Comparison of ENCODE assay signal across 10 cellular contexts in genomic region chr6:117229870-117230269, GRCh38. TPM values are rescaled to one million over a fixed set of nuclear protein-coding genes. Genes with fewer than 3 reads are reported as not detected.
"Had no signal": no experiment of that assay in that cellular context is flagged by ENCODE, and none has a peak within 500 bp of the region (broad histone marks: within the 10 kb centered on the region; RNA-seq: fewer than 3 reads in every experiment).

No MANE protein-coding gene starts in this region.

- ATAC-seq: GM23338, HCT116 had no signal

- H3K27ac ChIP-seq: GM23248 had no signal

- H3K9me3 Mint-ChIP-seq: GM23338 had no signal

- H3K9me3 ChIP-seq: HAP-1 had no signal

- H3K27ac Mint-ChIP-seq: GM23338, H9, HFFc6 had no signal

- H3K4me3 Mint-ChIP-seq: GM23338, H9, HFFc6 had no signal

- H3K4me1 Mint-ChIP-seq: GM23338, H9 had no signal

- DNase-seq: GM23248, GOT3, H7, H9, HCEC 1CT, HFFc6 had no signal

- H3K36me3 ChIP-seq: HAP-1 had no signal

- H2AFZ ChIP-seq: GM23248, GM23338 had no signal

- H3K4me3 ChIP-seq: GM23248, GM23338, HAP-1 had no signal

- H3K9ac ChIP-seq: GM23248 had no signal

- H3K4me2 ChIP-seq: GM23338 had no signal

- H3K4me1 ChIP-seq: HAP-1 had no signal

- FAIRE-seq: H54 had no signal

RNA-seq across cellular contexts. Expression of gene VGLL2, which starts 35.5 kb away (rescaled TPM):
- total RNA-seq: GM23248, GM23338, H7, H9, HFFc6 had no signal
- polyA plus RNA-seq: GM23248, GM23338 had no signal
